9 cellular contexts compared by ENCODE assay signal in the genomic region with DNA sequence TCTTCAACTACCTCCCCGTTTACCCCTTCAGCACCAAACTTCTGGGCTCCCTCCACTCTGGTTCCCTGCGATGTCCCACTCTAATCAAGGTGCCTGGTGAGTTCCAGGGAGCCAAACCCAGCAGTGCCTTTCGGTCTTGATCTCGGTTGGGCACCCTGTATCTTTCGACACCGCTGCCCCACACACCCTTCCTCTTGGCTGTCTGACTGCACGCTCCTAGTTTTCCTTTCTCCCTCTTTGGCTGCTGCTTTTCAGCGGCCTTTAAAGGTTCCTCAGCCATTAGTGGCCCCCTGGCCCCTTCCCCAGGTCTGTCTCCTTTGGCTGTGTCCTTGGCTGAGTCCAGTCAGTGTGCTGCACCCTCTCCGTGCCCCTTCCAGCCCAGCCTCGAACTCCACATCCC. TPM values are rescaled to one million over a fixed set of nuclear protein-coding genes. Genes with fewer than 3 reads are reported as not detected.
DNase-seq lines count a peak whose midpoint lies in the region; ATAC-seq and TF ChIP-seq lines count a peak whose summit lies in the region.
"Had no signal": no experiment of that assay in that cellular context is flagged by ENCODE, and none has a peak within 500 bp of the region (broad histone marks: within the 10 kb centered on the region; RNA-seq: fewer than 3 reads in every experiment).

No MANE protein-coding gene starts in this region.

- peaks cover 63% of the 10 kb centered on the region for H3K36me3 Mint-ChIP-seq in activated T-helper 17 cell treated with anti-CD3 and anti-CD28 coated beads, Interleukin-2, amount 50 U/mL, for 72 hours (ENCODE audit: low read depth)

- H3K27me3 ChIP-seq in left ventricle myocardium inferior (ENCODE audit: low read depth) (no peaks in the 10 kb centered on the region), skeletal muscle tissue (ENCODE audit: control insufficient read depth in 3 of 3, insufficient read depth in 3 of 3, low read length in 3 of 3) (no peaks in the 10 kb centered on the region)

- H3K9ac ChIP-seq in skeletal muscle tissue (ENCODE audit: low read depth in 1 of 3, low read length in 3 of 3): peak overlapping the region; percentile 73 to 89 (median 81)

- ATAC-seq in activated T-helper 17 cell treated with anti-CD3 and anti-CD28 coated beads, Interleukin-2, amount 50 U/mL, for 72 hours (replicated peaks): no peak
- ATAC-seq in HG02588 (IDR thresholded peaks at IDR 0.05; ENCODE audit: unreplicated experiment): no peak

- peaks cover 20% of the 10 kb centered on the region for H3K4me1 ChIP-seq in left ventricle myocardium inferior
- peaks cover 15 to 22% (median 21%) of the 10 kb centered on the region in 3 donors for H3K4me1 ChIP-seq in skeletal muscle tissue (ENCODE audit: control insufficient read depth in 3 of 3, insufficient read depth in 3 of 3, low read length in 3 of 3)

- H3K9me3 ChIP-seq in left ventricle myocardium inferior (replicated peaks) (no peaks in the 10 kb centered on the region), skeletal muscle tissue (ENCODE audit: control insufficient read depth in 3 of 3, low read length in 3 of 3) (no peaks in the 10 kb centered on the region)

- no peak for TF ChIP-seq CTCF in left ventricle myocardium inferior (IDR thresholded peaks at IDR 0.05; ENCODE audit: borderline replicate concordance)
- TF ChIP-seq CTCF in GM10248 (IDR thresholded peaks at IDR 0.05; ENCODE audit: control extremely low read depth, extremely low read depth, low read depth, missing control alignments): no peak

- H3K9me3 Mint-ChIP-seq in activated T-helper 17 cell treated with anti-CD3 and anti-CD28 coated beads, Interleukin-2, amount 50 U/mL, for 72 hours: no peaks in the 10 kb centered on the region

- H3K27me3 Mint-ChIP-seq in activated T-helper 17 cell treated with anti-CD3 and anti-CD28 coated beads, Interleukin-2, amount 50 U/mL, for 72 hours: no peaks in the 10 kb centered on the region

- peak overlapping the region; percentile 95 for H3K27ac ChIP-seq in left ventricle myocardium inferior (replicated peaks)
- H3K27ac ChIP-seq in skeletal muscle tissue (ENCODE audit: low read depth, low read length): peak overlapping the region; percentile 85

- peak overlapping the region; percentile 49 for H3K27ac Mint-ChIP-seq in activated T-helper 17 cell treated with anti-CD3 and anti-CD28 coated beads, Interleukin-2, amount 50 U/mL, for 72 hours

- DNase-seq in GM03348 (ENCODE audit: low spot score) (peak; percentile 35), left ventricle myocardium inferior (no peak), NCI-H526 (lab: John Stamatoyannopoulos, UW) (no peak), NCI-H1048 (lab: John Stamatoyannopoulos, UW) (no peak), GM10248 (ENCODE audit: extremely low spot score) (no peak)
- DNase-seq: stimulated activated CD4-positive, alpha-beta T cell treated with anti-CD3 and anti-CD28 coated beads, Interleukin-2, amount 100 ng/mL, for 48 hours had no signal

- H3K36me3 ChIP-seq in left ventricle myocardium inferior: peaks cover 26% of the 10 kb centered on the region
- peaks cover 8 to 21% (median 20%) of the 10 kb centered on the region in 3 donors for H3K36me3 ChIP-seq in skeletal muscle tissue (ENCODE audit: control insufficient read depth in 3 of 3, insufficient read depth in 3 of 3, low read length in 3 of 3)

- intact Hi-C loops in left ventricle myocardium inferior (cut with micrococcal nuclease): no loop called here

- CTCF ChIA-PET in GM10248 (lab: Yijun Ruan, JAX): no interaction called here

- POLR2A ChIA-PET in GM10248 (lab: Yijun Ruan, JAX): no interaction called here

- H3K4me3 Mint-ChIP-seq in activated T-helper 17 cell treated with anti-CD3 and anti-CD28 coated beads, Interleukin-2, amount 50 U/mL, for 72 hours: peak overlapping the region; percentile 88

- peaks cover 34% of the 10 kb centered on the region for H3K4me1 Mint-ChIP-seq in activated T-helper 17 cell treated with anti-CD3 and anti-CD28 coated beads, Interleukin-2, amount 50 U/mL, for 72 hours

- H3K4me3 ChIP-seq in left ventricle myocardium inferior: peak overlapping the region; percentile 81
- H3K4me3 ChIP-seq in skeletal muscle tissue (ENCODE audit: low read length in 3 of 3): peak overlapping the region; percentile 75 to 79 (median 76)

RNA-seq across cellular contexts. Expression of gene TTLL3, which starts 0.8 kb away (rescaled TPM):
- total RNA-seq in activated T-helper 17 cell treated with anti-CD3 and anti-CD28 coated beads, Interleukin-2, amount 50 U/mL, for 72 hours: 100 to 1,000 TPM in 1 of 2 donors, 10 to 100 TPM in 1; 55.9 to 123 TPM
- 10.2 TPM for total RNA-seq in left ventricle myocardium inferior
- total RNA-seq in skeletal muscle tissue: 13.6 TPM

RNA-seq across cellular contexts. Expression of gene ARPC4, which starts 18.0 kb away (rescaled TPM):
- 100 to 1,000 TPM; 159 to 291 TPM for total RNA-seq in activated T-helper 17 cell treated with anti-CD3 and anti-CD28 coated beads, Interleukin-2, amount 50 U/mL, for 72 hours
- total RNA-seq in left ventricle myocardium inferior: 52.9 TPM
- 65.2 TPM for total RNA-seq in skeletal muscle tissue

RNA-seq across cellular contexts. Expression of gene TADA3, which starts 18.6 kb away (rescaled TPM):
- 10 to 100 TPM; 77.8 to 81.9 TPM for total RNA-seq in activated T-helper 17 cell treated with anti-CD3 and anti-CD28 coated beads, Interleukin-2, amount 50 U/mL, for 72 hours
- total RNA-seq in left ventricle myocardium inferior (45.3 TPM), skeletal muscle tissue (27.1 TPM)

RNA-seq across cellular contexts. Expression of gene RPUSD3, which starts 33.0 kb away (rescaled TPM):
- total RNA-seq in activated T-helper 17 cell treated with anti-CD3 and anti-CD28 coated beads, Interleukin-2, amount 50 U/mL, for 72 hours: 10 to 100 TPM; 65.9 to 66.9 TPM
- total RNA-seq in left ventricle myocardium inferior (35.7 TPM), skeletal muscle tissue (14.6 TPM)

RNA-seq across cellular contexts. Expression of gene CAMK1, which starts 41.1 kb away (rescaled TPM):
- total RNA-seq in activated T-helper 17 cell treated with anti-CD3 and anti-CD28 coated beads, Interleukin-2, amount 50 U/mL, for 72 hours: 10 to 100 TPM; 23.9 to 75.4 TPM
- total RNA-seq in left ventricle myocardium inferior (12.3 TPM), skeletal muscle tissue (23.0 TPM)
